13 cellular contexts compared by ENCODE assay signal in genomic region chr17:977163-977562, GRCh38. TPM values are rescaled to one million over a fixed set of nuclear protein-coding genes. Genes with fewer than 3 reads are reported as not detected.
DNase-seq lines count a peak whose midpoint lies in the region; ATAC-seq and TF ChIP-seq lines count a peak whose summit lies in the region.
"Had no signal": no experiment of that assay in that cellular context is flagged by ENCODE, and none has a peak within 500 bp of the region (broad histone marks: within the 10 kb centered on the region; RNA-seq: fewer than 3 reads in every experiment).

No MANE protein-coding gene starts in this region.

- POLR2A ChIA-PET in WTC11 (lab: Charles Lee), result interaction anchor here (1.1 kb wide), 1 partner anchor 98 kb away, joined by 3 read pairs; no protein-coding TSS in a partner anchor

- no peaks in the 10 kb centered on the region for H3K36me3 ChIP-seq in rectal smooth muscle tissue (ENCODE audit: control insufficient read depth, insufficient read depth, low read length)
- no peaks in the 10 kb centered on the region for H3K36me3 ChIP-seq in ascending aorta

- no peaks in the 10 kb centered on the region for H3K27me3 Mint-ChIP-seq in WTC11 (ENCODE audit: low read depth)

- no peaks in the 10 kb centered on the region for H3K9me3 ChIP-seq in ascending aorta
- H3K9me3 ChIP-seq: mucosa of descending colon had no signal

- H3K9me3 Mint-ChIP-seq in WTC11, result no peaks in the 10 kb centered on the region
- H3K9me3 Mint-ChIP-seq: activated naive CD4-positive, alpha-beta T cell treated with anti-CD3 and anti-CD28 coated beads, Interleukin-2, amount 50 U/mL, for 24 hours had no signal

- H3K27ac Mint-ChIP-seq in WTC11, result peak overlapping the region; percentile 73; the same call in 1 of the 2 replicates
- H3K27ac Mint-ChIP-seq: activated CD8-positive, alpha-beta T cell treated with anti-CD3 and anti-CD28 coated beads, Interleukin-2, amount 10 ng/mL, durations not matched to agents 7 days and 5 days; activated naive CD4-positive, alpha-beta T cell treated with anti-CD3 and anti-CD28 coated beads, Interleukin-2, amount 50 U/mL, for 24 hours had no signal

- DNase-seq in ELR (ENCODE audit: low read depth), result peak; percentile 74
- no peak for DNase-seq in WTC11 (ENCODE audit: low spot score)
- DNase-seq in glomerular visceral epithelial cell (ENCODE audit: extremely low spot score), result peak; percentile 34
- DNase-seq in NCI-H1048 (lab: John Stamatoyannopoulos, UW), result no peak
- no peak for DNase-seq in ascending aorta (ENCODE audit: low spot score in 2 of 2)
- DNase-seq in NCI-H2196 (lab: John Stamatoyannopoulos, UW; ENCODE audit: unreplicated experiment), result no peak
- DNase-seq: activated CD8-positive, alpha-beta T cell treated with anti-CD3 and anti-CD28 coated beads, Interleukin-2, amount 10 ng/mL, durations not matched to agents 7 days and 5 days; hypothalamus; mucosa of descending colon; NCI-H1436 had no signal

- H3K27ac ChIP-seq in rectal smooth muscle tissue (ENCODE audit: low read depth, low read length) (peak overlapping the region; percentile 58), ascending aorta (no peak overlapping the region)

- H3K4me1 Mint-ChIP-seq in WTC11, result peaks cover 52% of the 10 kb centered on the region

- no peak for TF ChIP-seq CTCF in WTC11 (IDR thresholded peaks at IDR 0.05)
- TF ChIP-seq CTCF in ascending aorta (IDR thresholded peaks at IDR 0.05), result no peak

- no peak overlapping the region for H3K9ac ChIP-seq in rectal smooth muscle tissue (ENCODE audit: low read length)

- H3K4me1 ChIP-seq in rectal smooth muscle tissue (ENCODE audit: control insufficient read depth, insufficient read depth, low read length), result peaks cover 13% of the 10 kb centered on the region
- peaks cover 10 to 11% of the 10 kb centered on the region in 2 donors for H3K4me1 ChIP-seq in ascending aorta

- peak overlapping the region; percentile 93 for H3K4me3 Mint-ChIP-seq in WTC11

- H3K4me3 ChIP-seq in rectal smooth muscle tissue (ENCODE audit: low read length), result no peak overlapping the region
- H3K4me3 ChIP-seq in ascending aorta, result peak overlapping the region in 1 of 2 donors; percentile 82
- H3K4me3 ChIP-seq: mucosa of descending colon had no signal

- intact Hi-C loops in ascending aorta (cut with DNase I), result loop anchor here (5.0 kb wide), 1 partner anchor 95 kb away; no protein-coding TSS in a partner anchor

- H3K27me3 ChIP-seq in rectal smooth muscle tissue (ENCODE audit: control insufficient read depth, insufficient read depth, low read length), result no peaks in the 10 kb centered on the region
- peaks cover 5% of the 10 kb centered on the region for H3K27me3 ChIP-seq in ascending aorta

- ATAC-seq in WTC11 (no peak), HG02623 (IDR thresholded peaks at IDR 0.05; ENCODE audit: unreplicated experiment) (no peak)
- ATAC-seq: activated CD8-positive, alpha-beta T cell treated with anti-CD3 and anti-CD28 coated beads, Interleukin-2, amount 10 ng/mL, durations not matched to agents 7 days and 5 days; mucosa of descending colon had no signal

- CTCF ChIA-PET in WTC11 (lab: Charles Lee), result interaction anchor here (2.5 to 6.8 kb wide), 2 partner anchors 98 to 182 kb away, joined by 10 to 190 read pairs; no protein-coding TSS in a partner anchor

- H3K36me3 Mint-ChIP-seq in WTC11, result peaks cover 2% of the 10 kb centered on the region; the same call in 1 of the 2 replicates
- H3K36me3 Mint-ChIP-seq: activated naive CD4-positive, alpha-beta T cell treated with anti-CD3 and anti-CD28 coated beads, Interleukin-2, amount 50 U/mL, for 24 hours had no signal

TF ChIP-seq in WTC11, 78 proteins besides CTCF, POLR2A, EP300 and RAD21:
- TF ChIP-seq MYBL2 (CRISPR knock-in tag; IDR thresholded peaks at IDR 0.05) (no peak), GTF2I (CRISPR knock-in tag; conservative IDR thresholded peaks at IDR 0.05) (no peak), KAT7 (CRISPR knock-in tag; IDR thresholded peaks at IDR 0.05; ENCODE audit: borderline replicate concordance) (no peak), FOXP1 (CRISPR knock-in tag; IDR thresholded peaks at IDR 0.05; ENCODE audit: borderline replicate concordance) (no peak), PRRX2 (CRISPR knock-in tag; IDR thresholded peaks at IDR 0.05) (no peak), AR (CRISPR knock-in tag; IDR thresholded peaks at IDR 0.05) (no peak), SOX15 (CRISPR knock-in tag; IDR thresholded peaks at IDR 0.05) (no peak), ZBTB21 (CRISPR knock-in tag; IDR thresholded peaks at IDR 0.05; ENCODE audit: borderline replicate concordance) (no peak), SMAD4 (CRISPR knock-in tag; IDR thresholded peaks at IDR 0.05) (no peak), NFATC4 (CRISPR knock-in tag; IDR thresholded peaks at IDR 0.05) (no peak)
- TF ChIP-seq, protein P1, sequence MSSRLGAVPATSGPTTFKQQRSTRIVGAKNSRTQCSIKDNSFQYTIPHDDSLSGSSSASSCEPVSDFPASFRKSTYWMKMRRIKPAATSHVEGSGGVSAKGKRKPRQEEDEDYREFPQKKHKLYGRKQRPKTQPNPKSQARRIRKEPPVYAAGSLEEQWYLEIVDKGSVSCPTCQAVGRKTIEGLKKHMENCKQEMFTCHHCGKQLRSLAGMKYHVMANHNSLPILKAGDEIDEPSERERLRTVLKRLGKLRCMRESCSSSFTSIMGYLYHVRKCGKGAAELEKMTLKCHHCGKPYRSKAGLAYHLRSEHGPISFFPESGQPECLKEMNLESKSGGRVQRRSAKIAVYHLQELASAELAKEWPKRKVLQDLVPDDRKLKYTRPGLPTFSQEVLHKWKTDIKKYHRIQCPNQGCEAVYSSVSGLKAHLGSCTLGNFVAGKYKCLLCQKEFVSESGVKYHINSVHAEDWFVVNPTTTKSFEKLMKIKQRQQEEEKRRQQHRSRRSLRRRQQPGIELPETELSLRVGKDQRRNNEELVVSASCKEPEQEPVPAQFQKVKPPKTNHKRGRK (CRISPR knock-in tag; IDR thresholded peaks at IDR 0.05; ENCODE audit: borderline replicate concordance), result no peak
- TF ChIP-seq, protein P2, sequence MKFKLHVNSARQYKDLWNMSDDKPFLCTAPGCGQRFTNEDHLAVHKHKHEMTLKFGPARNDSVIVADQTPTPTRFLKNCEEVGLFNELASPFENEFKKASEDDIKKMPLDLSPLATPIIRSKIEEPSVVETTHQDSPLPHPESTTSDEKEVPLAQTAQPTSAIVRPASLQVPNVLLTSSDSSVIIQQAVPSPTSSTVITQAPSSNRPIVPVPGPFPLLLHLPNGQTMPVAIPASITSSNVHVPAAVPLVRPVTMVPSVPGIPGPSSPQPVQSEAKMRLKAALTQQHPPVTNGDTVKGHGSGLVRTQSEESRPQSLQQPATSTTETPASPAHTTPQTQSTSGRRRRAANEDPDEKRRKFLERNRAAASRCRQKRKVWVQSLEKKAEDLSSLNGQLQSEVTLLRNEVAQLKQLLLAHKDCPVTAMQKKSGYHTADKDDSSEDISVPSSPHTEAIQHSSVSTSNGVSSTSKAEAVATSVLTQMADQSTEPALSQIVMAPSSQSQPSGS (CRISPR knock-in tag; IDR thresholded peaks at IDR 0.05; ENCODE audit: borderline replicate concordance, low read depth), result no peak

RNA-seq across cellular contexts. Expression of gene NXN, which starts 2.4 kb away (rescaled TPM):
- total RNA-seq in WTC11 (2021) (96.8 to 100 TPM (median 98.7 TPM) in 3 replicates), ascending aorta (67.3 TPM)

RNA-seq across cellular contexts. Expression of gene TIMM22, which starts 19.8 kb away (rescaled TPM):
- total RNA-seq in WTC11 (2021) (17.2 to 18.0 TPM (median 17.4 TPM) in 3 replicates), ascending aorta (12.1 TPM)

Comparison
In these comparisons a context has a peak if more than half of its experiments do, and no peak if none do; other contexts are left out.
1. DNase-seq: peak in ELR (single experiment) and glomerular visceral epithelial cell (single experiment); none in WTC11 (single experiment), NCI-H1048 (single experiment), ascending aorta (0 of 2) and NCI-H2196 (single experiment).